Comparison of ENCODE assay signal across 8 cellular contexts in the genomic region with DNA sequence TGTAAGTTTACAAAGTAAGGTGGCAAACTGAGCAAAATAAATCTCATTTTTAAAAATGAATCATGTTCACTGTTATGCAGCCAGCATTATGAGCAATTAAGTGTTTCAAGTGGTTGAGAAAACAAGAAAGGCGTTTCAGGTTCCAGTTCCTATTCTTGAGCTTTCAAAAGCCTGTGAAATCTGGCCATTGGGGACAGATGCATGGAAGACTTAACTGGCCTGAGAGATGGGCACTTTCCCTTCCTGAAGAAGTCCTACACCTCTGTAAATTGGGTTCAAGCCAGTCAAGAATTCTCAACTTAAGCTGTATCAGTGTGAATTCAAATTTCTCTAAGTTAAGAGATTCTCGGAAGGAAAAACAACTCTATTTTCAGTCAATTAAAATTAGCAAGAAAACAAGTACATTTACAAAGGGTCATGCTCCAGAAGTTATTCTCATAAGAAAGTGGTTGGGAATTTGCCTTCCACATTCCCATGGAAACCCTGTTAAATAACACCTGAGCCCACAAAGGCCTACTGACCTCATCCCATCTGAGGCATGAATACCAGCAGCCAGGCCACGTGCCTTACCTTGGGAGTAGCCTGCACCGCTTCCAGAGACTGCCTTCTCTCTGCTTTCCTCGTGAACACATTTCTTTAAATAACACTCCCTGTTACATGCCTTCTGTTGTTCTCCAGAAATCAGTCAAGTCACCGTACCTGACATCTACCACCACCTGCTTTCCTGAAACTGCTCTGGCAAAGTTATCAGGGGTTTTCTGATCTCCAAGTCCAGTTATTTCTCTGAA.
DNase-seq lines count a peak whose midpoint lies in the region; ATAC-seq, FAIRE-seq and TF ChIP-seq lines count a peak whose summit lies in the region.

No MANE protein-coding gene starts in this region.

- H3K9ac ChIP-seq in KMS-11 = no peak overlapping the region

- peaks cover 13% of the 10 kb centered on the region; the same call in 1 of the 2 replicates for H3K79me2 ChIP-seq in KMS-11 (ENCODE audit: insufficient read depth, low read depth)

- H3K4me1 ChIP-seq in KMS-11 (ENCODE audit: low read depth, poor library complexity, severe bottlenecking) = peaks cover 59% of the 10 kb centered on the region

- no peaks in the 10 kb centered on the region for H4K20me1 ChIP-seq in KMS-11 (ENCODE audit: insufficient read depth)

- no peaks in the 10 kb centered on the region for H3K27me3 ChIP-seq in KMS-11 (ENCODE audit: insufficient read depth, low read depth)

- H3K4me2 ChIP-seq in KMS-11 = peak overlapping the region; percentile 53; the same call in 1 of the 2 replicates

- no peak for TF ChIP-seq CTCF in KMS-11 (conservative IDR thresholded peaks at IDR 0.05; ENCODE audit: low read depth, low read length)

- peak overlapping the region; percentile 5; the same call in 1 of the 2 replicates for H3K27ac ChIP-seq in KMS-11

- DNase-seq in GM18507 (ENCODE audit: extremely low spot score, insufficient read length, low read depth) = no peak
- peak; percentile 36 for DNase-seq in fibroblast of gingiva (ENCODE audit: low read depth)
- DNase-seq in DMS114 treated with DMSO at 0.1 percent for 48 hours (lab: John Stamatoyannopoulos, UW; ENCODE audit: unreplicated experiment) = no peak
- no peak for DNase-seq in NCI-H2081 treated with DMSO at 0.1 percent for 48 hours (lab: John Stamatoyannopoulos, UW)
- DNase-seq in NCI-H146 (lab: John Stamatoyannopoulos, UW) = no peak
- no peak for DNase-seq in activated CD4-positive, CD25-positive, alpha-beta regulatory T cell (lab: John Stamatoyannopoulos, UW)

- ATAC-seq in GM21619 (IDR thresholded peaks at IDR 0.05; ENCODE audit: unreplicated experiment) = peak; percentile 80

- H3K4me3 ChIP-seq in KMS-11 (IDR thresholded peaks at IDR 0.05; ENCODE audit: insufficient read depth, low read depth, low read length) = no peak overlapping the region

- peak; percentile 89 for FAIRE-seq in GM18507 (lab: Jason Lieb, UNC)

- no peaks in the 10 kb centered on the region for H3K36me3 ChIP-seq in KMS-11 (ENCODE audit: insufficient read depth)

- no peak overlapping the region for H2AFZ ChIP-seq in KMS-11 (ENCODE audit: low read depth)
